Comparison of ENCODE assay signal across 8 cellular contexts in the genomic region with DNA sequence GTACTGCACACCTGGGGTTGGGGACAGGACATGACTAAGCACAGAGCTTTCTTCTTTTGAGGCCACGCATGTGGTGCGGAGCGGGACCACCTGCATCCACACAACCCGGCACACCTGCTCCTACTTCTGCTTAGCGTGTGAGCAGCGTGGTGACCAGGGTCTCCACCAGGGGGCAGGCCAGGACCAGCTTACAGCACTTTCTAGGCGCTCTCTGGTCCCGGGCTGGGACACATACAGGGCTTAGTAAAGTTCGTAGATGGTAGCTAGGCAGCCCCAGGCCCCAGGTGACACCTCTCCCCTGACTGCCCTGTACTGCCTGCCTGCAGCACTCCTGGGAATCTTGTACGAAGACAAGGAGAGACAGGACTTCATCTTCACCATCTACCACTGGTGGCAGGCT.
A peak's percentile ranks its signal among the peaks of the same experiment; 100 is the strongest.
DNase-seq lines count a peak whose midpoint lies in the region; TF ChIP-seq lines count a peak whose summit lies in the region.
"Not testable (repeated sequence)": the region's sequence is repeated elsewhere in the genome, so short reads cannot be mapped to it uniquely, and the experiment has no call there.

No MANE protein-coding gene starts in this region.

- not testable (repeated sequence) for H3K9me3 ChIP-seq in NT2/D1 (ENCODE audit: insufficient read depth, low read length); right atrium auricular region; neural progenitor cell (ENCODE audit: low read depth)

- not testable (repeated sequence) for H3K27ac Mint-ChIP-seq in activated CD4-positive, alpha-beta T cell treated with anti-CD3 and anti-CD28 coated beads, Interleukin-2, amount 10 ng/mL, durations not matched to agents 7 days and 5 days; neural progenitor cell

- H3K27me3 ChIP-seq in NT2/D1 (ENCODE audit: insufficient read depth, insufficient read length) = peaks cover 32% of the 10 kb centered on the region
- not testable (repeated sequence) for H3K27me3 ChIP-seq in brain microvascular endothelial cell (replicated peaks); right atrium auricular region
- peaks cover 41% of the 10 kb centered on the region for H3K27me3 ChIP-seq in neural progenitor cell

- POLR2A ChIA-PET in activated CD4-positive, alpha-beta T cell treated with anti-CD3 and anti-CD28 coated beads, Interleukin-2, amount 10 ng/mL, durations not matched to agents 7 days and 5 days (lab: Charles Lee) = not testable (repeated sequence)

- in situ Hi-C loops in brain microvascular endothelial cell (cut with HindIII; ENCODE audit: low pct_ligation_motif_present, low sequenced_read_pairs) = not testable (repeated sequence)

- not testable (repeated sequence) for H2AFZ ChIP-seq in neural progenitor cell (replicated peaks)

- H3K4me3 ChIP-seq in NT2/D1 (ENCODE audit: insufficient read length, low read depth); brain microvascular endothelial cell (ENCODE audit: low read depth, low read length); right atrium auricular region; neural progenitor cell: not testable (repeated sequence)

- not testable (repeated sequence) for H3K4me1 Mint-ChIP-seq in activated CD4-positive, alpha-beta T cell treated with anti-CD3 and anti-CD28 coated beads, Interleukin-2, amount 10 ng/mL, durations not matched to agents 7 days and 5 days; neural progenitor cell

- H3K4me2 ChIP-seq in neural progenitor cell = not testable (repeated sequence)

- H3K79me2 ChIP-seq in neural progenitor cell (ENCODE audit: low read depth) = not testable (repeated sequence)

- not testable (repeated sequence) for H3F3A ChIP-seq in neural progenitor cell (ENCODE audit: low read depth)

- not testable (repeated sequence) for H3K36me3 Mint-ChIP-seq in activated CD4-positive, alpha-beta T cell treated with anti-CD3 and anti-CD28 coated beads, Interleukin-2, amount 10 ng/mL, durations not matched to agents 7 days and 5 days (ENCODE audit: low read depth); neural progenitor cell

- H3K9me3 Mint-ChIP-seq in activated CD4-positive, alpha-beta T cell treated with anti-CD3 and anti-CD28 coated beads, Interleukin-2, amount 10 ng/mL, durations not matched to agents 7 days and 5 days; neural progenitor cell: not testable (repeated sequence)

- H3K4me3 Mint-ChIP-seq in activated CD4-positive, alpha-beta T cell treated with anti-CD3 and anti-CD28 coated beads, Interleukin-2, amount 10 ng/mL, durations not matched to agents 7 days and 5 days; neural progenitor cell: not testable (repeated sequence)

- DNase-seq in COR-L47 (lab: John Stamatoyannopoulos, UW) (peak; percentile 11), HT-29 (ENCODE audit: low spot score) (peak; percentile 67), NT2/D1 (ENCODE audit: low read depth, low spot score) (peak; percentile 75), brain microvascular endothelial cell (peak; percentile 22), neural progenitor cell (ENCODE audit: low spot score) (peak; percentile 69)
- peak; percentile 57 for DNase-seq in activated CD4-positive, alpha-beta T cell treated with anti-CD3 and anti-CD28 coated beads, Interleukin-2, amount 10 ng/mL, durations not matched to agents 7 days and 5 days
- DNase-seq in right atrium auricular region (ENCODE audit: low spot score) = not testable (repeated sequence)
- peak; percentile 41 for DNase-seq in stimulated activated CD8-positive, alpha-beta memory T cell treated with anti-CD3 and anti-CD28 coated beads, Interleukin-4, amount 100 ng/mL, for 24 hours (ENCODE audit: low read depth)

- TF ChIP-seq CTCF in brain microvascular endothelial cell (IDR thresholded peaks at IDR 0.05; ENCODE audit: low read depth, low read length, missing control alignments) (peak; percentile 22), right atrium auricular region (IDR thresholded peaks at IDR 0.05) (peak; percentile 17 to 51), neural progenitor cell (IDR thresholded peaks at IDR 0.05) (peak; percentile 62)

- H3K9ac ChIP-seq in NT2/D1 (ENCODE audit: insufficient read length, low read depth); neural progenitor cell: not testable (repeated sequence)

- not testable (repeated sequence) for H3K27ac ChIP-seq in brain microvascular endothelial cell, right atrium auricular region, neural progenitor cell

- CTCF ChIA-PET in activated CD4-positive, alpha-beta T cell treated with anti-CD3 and anti-CD28 coated beads, Interleukin-2, amount 10 ng/mL, durations not matched to agents 7 days and 5 days (lab: Charles Lee) = not testable (repeated sequence)

- not testable (repeated sequence) for H3K4me1 ChIP-seq in NT2/D1 (ENCODE audit: insufficient read depth, insufficient read length); right atrium auricular region; neural progenitor cell

- H4K20me1 ChIP-seq in neural progenitor cell (ENCODE audit: low read depth) = not testable (repeated sequence)

- not testable (repeated sequence) for H3K36me3 ChIP-seq in NT2/D1 (ENCODE audit: insufficient read depth, insufficient read length, low read length); brain microvascular endothelial cell (replicated peaks); right atrium auricular region; neural progenitor cell

- peaks cover 14% of the 10 kb centered on the region for H3K27me3 Mint-ChIP-seq in activated CD4-positive, alpha-beta T cell treated with anti-CD3 and anti-CD28 coated beads, Interleukin-2, amount 10 ng/mL, durations not matched to agents 7 days and 5 days
- peaks cover 15% of the 10 kb centered on the region for H3K27me3 Mint-ChIP-seq in neural progenitor cell (ENCODE audit: insufficient read depth, low read depth)
